ENCODE assay signal across 14 cellular contexts in genomic region chr17:21663166-21663565, GRCh38. TPM values are rescaled to one million over a fixed set of nuclear protein-coding genes. Genes with fewer than 3 reads are reported as not detected.
"Had no signal": no experiment of that assay in that cellular context is flagged by ENCODE, and none has a peak within 500 bp of the region (broad histone marks: within the 10 kb centered on the region; RNA-seq: fewer than 3 reads in every experiment).

No MANE protein-coding gene starts in this region.

RNA-seq across cellular contexts. Expression of gene KCNJ18, which starts 29.2 kb away (rescaled TPM):
- total RNA-seq: activated B cell treated with CpG ODN at 0.5 μM for 24 hours; activated CD4-positive, alpha-beta memory T cell treated with anti-CD3 and anti-CD28 coated beads, Interleukin-2, amount 10 ng/mL, durations not matched to agents 7 days and 5 days; activated CD4-positive, alpha-beta T cell treated with anti-CD3 and anti-CD28 coated beads, Interleukin-2, amount 10 ng/mL, durations not matched to agents 7 days and 5 days; activated CD8-positive, alpha-beta memory T cell treated with anti-CD3 and anti-CD28 coated beads, Interleukin-2, amount 10 ng/mL, durations not matched to agents 7 days and 5 days; activated CD8-positive, alpha-beta T cell treated with anti-CD3 and anti-CD28 coated beads, Interleukin-2, amount 10 ng/mL, durations not matched to agents 7 days and 5 days; activated naive CD8-positive, alpha-beta T cell treated with anti-CD3 and anti-CD28 coated beads, Interleukin-2, amount 10 ng/mL, durations not matched to agents 7 days and 5 days; activated T-helper 2 cell treated with anti-CD3 and anti-CD28 coated beads, Interferon-gamma antibody, Interleukin-2, Interleukin-4, amounts not matched to agents 10 μg/mL and 5 μg/mL and 100 μg/mL, durations not matched to agents 14 hours and 24 hours and 36 hours; ascending aorta; bronchial epithelial cell; cardiac muscle cell; T-cell; T-helper 1 cell treated with Interleukin-12 subunit alpha and Interleukin-12 subunit beta and Interleukin-4 antibody, amounts not matched to agents 30 ng/mL and 1 ng/mL, for 36 hours; T-helper 17 cell; T-helper 2 cell treated with Interferon-gamma antibody and Interleukin-4, amounts not matched to agents 100 ng/mL and 5 ng/mL, for 36 hours had no signal
